In the genomic region with DNA sequence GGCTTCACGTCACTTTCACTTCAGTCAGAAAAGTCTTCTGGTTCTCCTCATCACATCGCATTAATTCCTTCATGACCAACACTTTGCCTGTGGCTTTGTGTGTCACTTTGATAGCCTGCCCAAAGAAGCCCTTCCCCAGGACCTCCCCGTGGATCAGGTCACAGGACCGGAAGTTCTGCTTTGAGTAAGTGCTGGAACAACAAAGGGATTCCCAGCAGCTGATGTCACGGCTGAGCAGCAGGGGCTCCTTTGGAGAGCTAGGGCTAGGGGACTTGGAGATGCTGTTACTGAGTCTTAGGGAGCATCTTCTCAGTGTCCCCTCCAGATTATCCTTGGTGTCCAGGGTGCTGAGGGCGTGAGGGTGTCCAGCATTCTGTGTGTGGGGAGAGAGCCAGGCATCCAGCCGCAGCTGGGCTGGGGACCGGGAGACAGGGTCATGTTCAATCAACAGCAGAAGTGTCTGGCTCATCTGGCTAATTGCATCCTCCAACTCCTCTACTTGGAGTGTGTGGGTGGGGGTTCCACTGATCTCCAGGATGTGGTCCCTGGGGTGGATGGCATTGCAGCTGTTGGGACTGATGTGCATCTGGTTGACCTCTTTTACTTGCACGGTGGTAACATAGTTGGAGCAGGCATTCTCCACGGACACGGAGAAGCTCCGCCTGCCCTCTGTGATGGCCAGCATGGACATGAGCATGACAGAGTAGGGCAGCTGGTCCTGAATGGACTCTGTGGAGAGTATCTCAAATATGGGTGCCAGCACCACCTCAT, we compare ENCODE assay signal across 17 cellular contexts. TPM values are rescaled to one million over a fixed set of nuclear protein-coding genes. Genes with fewer than 3 reads are reported as not detected.
DNase-seq lines count a peak whose midpoint lies in the region; ATAC-seq and TF ChIP-seq lines count a peak whose summit lies in the region.
"Had no signal": no experiment of that assay in that cellular context is flagged by ENCODE, and none has a peak within 500 bp of the region (broad histone marks: within the 10 kb centered on the region; RNA-seq: fewer than 3 reads in every experiment).

No MANE protein-coding gene starts in this region.

- TF ChIP-seq POLR2A in tibial nerve (IDR thresholded peaks at IDR 0.05) (no peak), prostate gland (IDR thresholded peaks at IDR 0.05) (no peak)

- H3K27me3 ChIP-seq in tibial nerve = no peaks in the 10 kb centered on the region
- H3K27me3 ChIP-seq in prostate gland (replicated peaks; ENCODE audit: insufficient read depth) = no peaks in the 10 kb centered on the region
- H3K27me3 ChIP-seq: gastroesophageal sphincter had no signal

- intact Hi-C loops in prostate gland (cut with DNase I) = no loop called here

- no peaks in the 10 kb centered on the region for H3K4me1 ChIP-seq in tibial nerve
- no peaks in the 10 kb centered on the region for H3K4me1 ChIP-seq in prostate gland (replicated peaks)
- H3K4me1 ChIP-seq: gastroesophageal sphincter had no signal

- WGBS in tibial nerve, 2 donors = 77 to 78% methylated on average over 9 to 12 of the region's 12 CpGs
- 64% methylated on average over 6 of the region's 12 CpGs for WGBS in prostate gland

- DNase-seq in NCI-H748 (lab: John Stamatoyannopoulos, UW; ENCODE audit: unreplicated experiment) = peak; percentile 19
- DNase-seq in NCI-H748 treated with DMSO at 0.1 percent for 48 hours (lab: John Stamatoyannopoulos, UW) = no peak
- DNase-seq in SW480 (ENCODE audit: low spot score) = peak; percentile 14
- peak; percentile 6 for DNase-seq in hepatic stellate cell (ENCODE audit: low spot score)
- no peak for DNase-seq in tibial nerve (ENCODE audit: low spot score in 2 of 2)
- no peak for DNase-seq in activated gamma-delta T cell treated with Interleukin-2 at 50 U/mL for 16 hours
- no peak for DNase-seq in prostate gland (ENCODE audit: low spot score)
- DNase-seq: activated CD4-positive, alpha-beta T cell treated with anti-CD3 and anti-CD28 coated beads, Interleukin-2, amount 50 U/mL, for 48 hours; activated T-cell treated with anti-CD3 and anti-CD28 coated beads, Interleukin-2, amount 50 U/mL, for 4 hours; CD8-positive, alpha-beta memory T cell; central memory CD4-positive, alpha-beta T cell; GF-D8; SIG-M5; stimulated activated CD4-positive, alpha-beta T cell treated with anti-CD3 and anti-CD28 coated beads, Interleukin-4, amount 100 ng/mL, for 24 hours had no signal

- H3K27ac ChIP-seq in tibial nerve (no peak overlapping the region), prostate gland (no peak overlapping the region)
- H3K27ac ChIP-seq: gastroesophageal sphincter, thoracic aorta had no signal

- H3K4me3 ChIP-seq in tibial nerve = no peak overlapping the region
- H3K4me3 ChIP-seq in prostate gland = no peak overlapping the region
- H3K4me3 ChIP-seq: gastroesophageal sphincter, thoracic aorta had no signal

- H3K36me3 ChIP-seq in tibial nerve = no peaks in the 10 kb centered on the region
- H3K36me3 ChIP-seq in prostate gland = no peaks in the 10 kb centered on the region
- H3K36me3 ChIP-seq: gastroesophageal sphincter, thoracic aorta had no signal

- TF ChIP-seq EP300 in tibial nerve (IDR thresholded peaks at IDR 0.05) = no peak

- no peak for ATAC-seq in GM18870 (IDR thresholded peaks at IDR 0.05; ENCODE audit: unreplicated experiment)
- ATAC-seq: activated T-cell treated with anti-CD3 and anti-CD28 coated beads, Interleukin-2, amount 50 U/mL, for 4 hours; gastroesophageal sphincter had no signal

- TF ChIP-seq CTCF in tibial nerve (IDR thresholded peaks at IDR 0.05) = no peak
- TF ChIP-seq CTCF in prostate gland (IDR thresholded peaks at IDR 0.05) = no peak

- no peaks in the 10 kb centered on the region for H3K9me3 ChIP-seq in tibial nerve
- H3K9me3 ChIP-seq in prostate gland = no peaks in the 10 kb centered on the region
- H3K9me3 ChIP-seq: gastroesophageal sphincter, thoracic aorta had no signal

RNA-seq across cellular contexts. Expression of a gene that starts 39.2 kb away (rescaled TPM):
- 10 to 100 TPM; 16.0 to 51.9 (median 39.3) TPM for total RNA-seq in tibial nerve
- 10 to 100 TPM; 72.6 to 73.7 TPM for total RNA-seq in prostate gland
- total RNA-seq: CD8-positive, alpha-beta memory T cell had no signal

RNA-seq across cellular contexts. Expression of a gene that starts 53.1 kb away (rescaled TPM):
- total RNA-seq in tibial nerve = 10 to 100 TPM; 19.4 to 30.4 (median 27.3) TPM
- 10 to 100 TPM; 13.4 to 34.8 TPM for total RNA-seq in prostate gland

Comparison
In these comparisons a context has a peak if more than half of its experiments do, and no peak if none do; other contexts are left out.
1. DNase-seq: peak in NCI-H748 (single experiment), SW480 (single experiment) and hepatic stellate cell (single experiment); none in NCI-H748 treated with DMSO at 0.1 percent for 48 hours (single experiment), tibial nerve (0 of 2), activated gamma-delta T cell treated with Interleukin-2 at 50 U/mL for 16 hours (single experiment) and prostate gland (single experiment).